ENCODE assay signal across 22 cellular contexts in genomic region chr10:131115801-131116200, GRCh38.
"Had no signal": no experiment of that assay in that cellular context is flagged by ENCODE, and none has a peak within 500 bp of the region (broad histone marks: within the 10 kb centered on the region; RNA-seq: fewer than 3 reads in every experiment).

No MANE protein-coding gene starts in this region.

- H3K36me3 ChIP-seq: SJSA1 had no signal

- ATAC-seq: HepG2 had no signal

- H3K4me1 ChIP-seq: SJSA1 had no signal

- H3K27me3 ChIP-seq: SJSA1 had no signal

- H3K4me3 ChIP-seq: SJSA1, SK-N-MC had no signal

- H3K27ac ChIP-seq: SJSA1, SK-N-MC had no signal

- DNase-seq: IMR-90, Kasumi-1, KG1, MM.1S, NCI-H1092 treated with DMSO at 0.1 percent for 48 hours, NCI-H1436, NCI-H187, NCI-H2029, NCI-H2081 treated with DMSO at 0.1 percent for 48 hours, NCI-H2171, NCI-H226, NCI-H446, NCI-H510A, NCI-H524 treated with DMSO at 0.1 percent for 48 hours, NCI-H69, NCI-H774, Right ventricle myocardium superior, RPMI8226, SIG-M5 had no signal
